Comparison of ENCODE assay signal across 8 cellular contexts in genomic region chr9:37486256-37486615, GRCh38. TPM values are rescaled to one million over a fixed set of nuclear protein-coding genes. Genes with fewer than 3 reads are reported as not detected.
DNase-seq lines count a peak whose midpoint lies in the region; ATAC-seq and TF ChIP-seq lines count a peak whose summit lies in the region.

No MANE protein-coding gene starts in this region.

- no peaks in the 10 kb centered on the region for H4K20me1 ChIP-seq in SU-DHL-6 (ENCODE audit: low read depth, low read length)

- no peaks in the 10 kb centered on the region for H3K27me3 ChIP-seq in SU-DHL-6 (ENCODE audit: low read length)
- H3K27me3 ChIP-seq in rectal smooth muscle tissue (ENCODE audit: control insufficient read depth, insufficient read depth, low read length): no peaks in the 10 kb centered on the region

- DNase-seq in GM12865 (ENCODE audit: low read depth) (no peak), fibroblast of the aortic adventitia (ENCODE audit: low read depth) (no peak), hippocampal formation (lab: John Stamatoyannopoulos, UW) (no peak)

- H3K9me2 ChIP-seq in SU-DHL-6 (replicated peaks; ENCODE audit: insufficient read depth, low read length): no peaks in the 10 kb centered on the region

- TF ChIP-seq CTCF in GM12865 (IDR thresholded peaks at IDR 0.05; ENCODE audit: insufficient read depth, low read depth, low read length, missing control alignments) (no peak), SU-DHL-6 (IDR thresholded peaks at IDR 0.05; ENCODE audit: insufficient read depth, low read length, poor library complexity, severe bottlenecking) (no peak), fibroblast of the aortic adventitia (IDR thresholded peaks at IDR 0.05; ENCODE audit: insufficient read depth, low read length) (no peak)

- H3K36me3 ChIP-seq in SU-DHL-6 (ENCODE audit: low read length): peaks cover 11% of the 10 kb centered on the region
- H3K36me3 ChIP-seq in rectal smooth muscle tissue (ENCODE audit: control insufficient read depth, insufficient read depth, low read length): no peaks in the 10 kb centered on the region

- H3K4me2 ChIP-seq in SU-DHL-6 (ENCODE audit: low read depth, low read length, poor library complexity, severe bottlenecking): peak overlapping the region; percentile 76

- no peak for ATAC-seq in HG03039 (IDR thresholded peaks at IDR 0.05; ENCODE audit: unreplicated experiment)
- no peak for ATAC-seq in GM19023 (IDR thresholded peaks at IDR 0.05; ENCODE audit: unreplicated experiment)
- ATAC-seq in GM21529 (IDR thresholded peaks at IDR 0.05; ENCODE audit: unreplicated experiment): no peak

- H3K4me3 ChIP-seq in GM12865 (ENCODE audit: low read depth, low read length) (peak overlapping the region; percentile 95), SU-DHL-6 (ENCODE audit: insufficient read depth, low read length, poor library complexity, severe bottlenecking) (peak overlapping the region; percentile 81), fibroblast of the aortic adventitia (ENCODE audit: low read depth, low read length) (peak overlapping the region; percentile 92), rectal smooth muscle tissue (ENCODE audit: low read length) (peak overlapping the region; percentile 78)

- H3K9ac ChIP-seq in SU-DHL-6 (ENCODE audit: low read length) (peak overlapping the region; percentile 92), rectal smooth muscle tissue (ENCODE audit: low read length) (peak overlapping the region; percentile 28)

- H3F3A ChIP-seq in SU-DHL-6 (ENCODE audit: insufficient read depth): peaks cover 5% of the 10 kb centered on the region; the same call in 1 of the 2 replicates

- H2AFZ ChIP-seq in SU-DHL-6 (ENCODE audit: low read depth, low read length, severe bottlenecking): no peak overlapping the region

- peaks cover 13% of the 10 kb centered on the region for H3K4me1 ChIP-seq in rectal smooth muscle tissue (ENCODE audit: control insufficient read depth, insufficient read depth, low read length)

- no peaks in the 10 kb centered on the region for H3K9me3 ChIP-seq in SU-DHL-6 (ENCODE audit: insufficient read depth, low read length)

- H3K27ac ChIP-seq in SU-DHL-6 (ENCODE audit: low read depth, low read length) (peak overlapping the region; percentile 49), rectal smooth muscle tissue (ENCODE audit: low read depth, low read length) (peak overlapping the region; percentile 85)

- peaks cover 32% of the 10 kb centered on the region for H3K79me2 ChIP-seq in SU-DHL-6 (ENCODE audit: insufficient read depth, low read length)

RNA-seq across cellular contexts. Expression of gene POLR1E, which starts 0.5 kb away (rescaled TPM):
- 29.1 and 36.6 TPM in 2 replicates for total RNA-seq in fibroblast of the aortic adventitia (ENCODE audit: low replicate concordance)

RNA-seq across cellular contexts. Expression of gene ZBTB5, which starts 21.0 kb away (rescaled TPM):
- 9.3 and 9.4 TPM in 2 replicates for total RNA-seq in fibroblast of the aortic adventitia (ENCODE audit: low replicate concordance)
